ENCODE assay signal across 15 cellular contexts in genomic region chr16:66247516-66248089, GRCh38.
DNase-seq lines count a peak whose midpoint lies in the region; ATAC-seq and TF ChIP-seq lines count a peak whose summit lies in the region.
"Had no signal": no experiment of that assay in that cellular context is flagged by ENCODE, and none has a peak within 500 bp of the region (broad histone marks: within the 10 kb centered on the region; RNA-seq: fewer than 3 reads in every experiment).

No MANE protein-coding gene starts in this region.

- no peak for TF ChIP-seq EP300 in esophagus muscularis mucosa (IDR thresholded peaks at IDR 0.05)
- no peak for TF ChIP-seq EP300 in transverse colon (IDR thresholded peaks at IDR 0.05; ENCODE audit: low read depth)

- H3K27ac Mint-ChIP-seq in mesothelial cell of epicardium = peak overlapping the region; percentile 63
- H3K27ac Mint-ChIP-seq: activated CD4-positive, alpha-beta T cell treated with anti-CD3 and anti-CD28 coated beads, Interleukin-2, amount 10 ng/mL, durations not matched to agents 7 days and 5 days; T-helper 17 cell had no signal

- H3K27me3 Mint-ChIP-seq in mesothelial cell of epicardium (ENCODE audit: low read depth) = no peaks in the 10 kb centered on the region

- no peaks in the 10 kb centered on the region for H3K36me3 Mint-ChIP-seq in mesothelial cell of epicardium

- no peak overlapping the region for H3K4me3 Mint-ChIP-seq in mesothelial cell of epicardium
- H3K4me3 Mint-ChIP-seq: activated CD4-positive, alpha-beta T cell treated with anti-CD3 and anti-CD28 coated beads, Interleukin-2, amount 10 ng/mL, durations not matched to agents 7 days and 5 days; T-helper 17 cell had no signal

- H3K9me3 ChIP-seq in esophagus muscularis mucosa (no peaks in the 10 kb centered on the region), transverse colon (no peaks in the 10 kb centered on the region)

- no peaks in the 10 kb centered on the region for H3K9me3 Mint-ChIP-seq in mesothelial cell of epicardium
- H3K9me3 Mint-ChIP-seq: activated CD4-positive, alpha-beta T cell treated with anti-CD3 and anti-CD28 coated beads, Interleukin-2, amount 10 ng/mL, durations not matched to agents 7 days and 5 days had no signal

- no peaks in the 10 kb centered on the region for H3K27me3 ChIP-seq in esophagus muscularis mucosa
- H3K27me3 ChIP-seq in transverse colon = peaks cover 5% of the 10 kb centered on the region

- H3K27ac ChIP-seq in esophagus muscularis mucosa (replicated peaks in 1 of 4) (peak overlapping the region in 3 of 4 donors; percentile 13 to 62 (median 31)), transverse colon (peak overlapping the region; percentile 22 to 66 (median 56))

- ATAC-seq in GM21447 (IDR thresholded peaks at IDR 0.05; ENCODE audit: unreplicated experiment) (no peak), HG03139 (IDR thresholded peaks at IDR 0.05; ENCODE audit: unreplicated experiment) (no peak)
- ATAC-seq: left lobe of liver, T-helper 17 cell had no signal

- H3K4me1 ChIP-seq in esophagus muscularis mucosa = peaks cover 10 to 33% (median 27%) of the 10 kb centered on the region in 4 donors
- peaks cover 0 to 14% (median 0%) of the 10 kb centered on the region in 4 donors for H3K4me1 ChIP-seq in transverse colon

- H3K4me3 ChIP-seq in esophagus muscularis mucosa (no peak overlapping the region), transverse colon (no peak overlapping the region)

- in situ Hi-C loops in transverse colon (cut with MboI; ENCODE audit: low pct_ligation_motif_present in 1 of 4, low pct_unique_long_range_greater_than_20kb in 1 of 4, low sequenced_read_pairs in 3 of 4) = no loop called here

- TF ChIP-seq CTCF in esophagus muscularis mucosa (IDR thresholded peaks at IDR 0.05) = no peak
- TF ChIP-seq CTCF in mesothelial cell of epicardium (IDR thresholded peaks at IDR 0.05; ENCODE audit: unreplicated experiment) = no peak
- no peak for TF ChIP-seq CTCF in transverse colon (IDR thresholded peaks at IDR 0.05)

- intact Hi-C loops in esophagus muscularis mucosa (cut with DNase I) = no loop called here
- intact Hi-C loops in transverse colon (cut with DNase I; ENCODE audit: low total_unique reads) = no loop called here

- no peak for TF ChIP-seq POLR2A in esophagus muscularis mucosa (IDR thresholded peaks at IDR 0.05; ENCODE audit: low read depth)
- no peak for TF ChIP-seq POLR2A in transverse colon (IDR thresholded peaks at IDR 0.05)

- H3K4me1 Mint-ChIP-seq in mesothelial cell of epicardium = peaks cover 22% of the 10 kb centered on the region
- H3K4me1 Mint-ChIP-seq: activated CD4-positive, alpha-beta T cell treated with anti-CD3 and anti-CD28 coated beads, Interleukin-2, amount 10 ng/mL, durations not matched to agents 7 days and 5 days; T-helper 17 cell had no signal

- H3K36me3 ChIP-seq in esophagus muscularis mucosa (no peaks in the 10 kb centered on the region), transverse colon (no peaks in the 10 kb centered on the region)

- DNase-seq in NCI-H69 (lab: John Stamatoyannopoulos, UW) (peak; percentile 52), esophagus muscularis mucosa (ENCODE audit: extremely low spot score) (no peak), mesothelial cell of epicardium (ENCODE audit: low spot score in 2 of 2, unreplicated experiment in 2 of 2) (no peak), transverse colon (peak; percentile 19), cerebellum (ENCODE audit: low spot score) (no peak), HuH-7.5 (ENCODE audit: low spot score) (no peak)
- DNase-seq: activated CD4-positive, alpha-beta T cell treated with anti-CD3 and anti-CD28 coated beads, Interleukin-2, amount 10 ng/mL, durations not matched to agents 7 days and 5 days; activated gamma-delta T cell; cortex of kidney; NCI-H1694; stimulated activated CD4-positive, alpha-beta T cell treated with anti-CD3 and anti-CD28 coated beads, Interleukin-4, amount 100 ng/mL, for 4 hours; T-helper 17 cell had no signal

- WGBS in esophagus muscularis mucosa = 54% methylated on average over 6 of the region's 6 CpGs
- 28 to 50% methylated on average over 2 to 6 of the region's 6 CpGs for WGBS in transverse colon (ENCODE audit: low coverage in 1 of 2), 2 donors

Comparison
In these comparisons a context has a peak if more than half of its experiments do, and no peak if none do; other contexts are left out.
1. DNase-seq: peak in NCI-H69 (single experiment) and transverse colon (single experiment); none in esophagus muscularis mucosa (single experiment), mesothelial cell of epicardium (0 of 2), cerebellum (single experiment) and HuH-7.5 (single experiment).